In the genomic region with DNA sequence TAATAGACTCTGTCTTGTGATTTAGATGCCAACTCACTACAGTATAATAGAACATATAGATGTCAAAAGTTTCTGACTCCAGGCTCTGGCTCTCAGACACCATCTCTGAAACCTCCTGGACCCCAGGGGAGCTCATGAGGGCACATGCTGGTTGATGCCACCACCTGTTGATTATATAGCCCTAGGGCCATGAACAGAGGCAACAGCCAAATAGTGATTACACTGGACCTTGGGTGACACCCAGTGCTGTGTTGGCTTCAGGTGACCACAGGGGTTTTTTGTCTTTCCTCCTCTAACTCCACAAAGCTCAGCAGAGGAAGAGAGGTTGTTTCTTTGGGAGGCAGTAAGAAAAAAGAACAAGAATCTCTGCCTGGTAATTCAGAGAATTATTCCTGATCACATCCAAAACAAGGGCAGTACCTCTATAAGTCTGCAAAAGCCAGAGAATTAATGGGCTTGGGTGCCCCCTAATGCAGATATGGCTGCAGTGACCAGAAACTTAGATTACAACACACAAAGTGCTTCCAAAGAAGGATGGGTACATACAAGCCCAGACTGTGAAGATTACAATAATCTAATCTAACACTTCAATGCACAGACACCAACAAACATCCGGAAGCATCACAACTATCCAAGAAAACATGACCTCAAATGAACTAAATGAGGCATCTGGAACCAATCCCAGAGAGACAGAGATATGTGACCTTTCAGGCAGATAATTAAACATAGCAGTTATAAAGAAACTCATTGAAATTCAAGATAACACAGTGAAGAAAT, we compare ENCODE assay signal across 21 cellular contexts.
DNase-seq lines count a peak whose midpoint lies in the region; ATAC-seq, FAIRE-seq and TF ChIP-seq lines count a peak whose summit lies in the region.
"Had no signal": no experiment of that assay in that cellular context is flagged by ENCODE, and none has a peak within 500 bp of the region (broad histone marks: within the 10 kb centered on the region; RNA-seq: fewer than 3 reads in every experiment).

No MANE protein-coding gene starts in this region.

- TF ChIP-seq CTCF in DND-41 (IDR thresholded peaks at IDR 0.05; ENCODE audit: borderline replicate concordance, extremely low read depth, low read length, poor library complexity, severe bottlenecking) (peak; percentile 17), chondrocyte (IDR thresholded peaks at IDR 0.05) (peak; percentile 40)

- H3K4me2 ChIP-seq in DND-41 (ENCODE audit: insufficient read depth, low read length) (no peak overlapping the region), mesenchymal stem cell (ENCODE audit: low read length, poor library complexity, severe bottlenecking) (no peak overlapping the region)
- H3K4me2 ChIP-seq: PC-9 had no signal

- FAIRE-seq in HTR-8/SVneo (lab: Jason Lieb, UNC), result no peak
- FAIRE-seq: endothelial cell of umbilical vein had no signal

- no peaks in the 10 kb centered on the region for H3K79me1 ChIP-seq in mesenchymal stem cell (replicated peaks; ENCODE audit: low read length, poor library complexity, severe bottlenecking)

- H3K27ac ChIP-seq in DND-41 (ENCODE audit: low read length) (no peak overlapping the region), mesenchymal stem cell (ENCODE audit: low read length, poor library complexity, severe bottlenecking) (no peak overlapping the region)
- H3K27ac ChIP-seq: PC-9, psoas muscle, tibial nerve had no signal

- no peak overlapping the region for H2BK5ac ChIP-seq in mesenchymal stem cell (ENCODE audit: low read depth, low read length, poor library complexity, severe bottlenecking)

- ATAC-seq in DND-41 (ENCODE audit: insufficient read depth, low read depth), result no peak
- ATAC-seq in activated CD8-positive, alpha-beta memory T cell treated with anti-CD3 and anti-CD28 coated beads, Interleukin-2, amount 10 ng/mL, durations not matched to agents 7 days and 5 days, result no peak
- ATAC-seq: natural killer cell, psoas muscle had no signal

- H3K9me3 Mint-ChIP-seq in chondrocyte (ENCODE audit: low read depth), result no peaks in the 10 kb centered on the region
- peaks cover 6% of the 10 kb centered on the region for H3K9me3 Mint-ChIP-seq in activated CD8-positive, alpha-beta memory T cell treated with anti-CD3 and anti-CD28 coated beads, Interleukin-2, amount 10 ng/mL, durations not matched to agents 7 days and 5 days (ENCODE audit: low read depth)

- H3K4me1 ChIP-seq in DND-41 (ENCODE audit: insufficient read depth, low read length), result no peaks in the 10 kb centered on the region
- no peaks in the 10 kb centered on the region for H3K4me1 ChIP-seq in mesenchymal stem cell (ENCODE audit: control insufficient read depth, insufficient read depth, low read depth, low read length)
- H3K4me1 ChIP-seq: psoas muscle, tibial nerve had no signal

- 56% methylated on average over 1 of the region's 1 CpG for WGBS in mesenchymal stem cell

- H3K9ac ChIP-seq in DND-41 (ENCODE audit: low read depth, low read length) (no peak overlapping the region), mesenchymal stem cell (ENCODE audit: low read length) (peak overlapping the region; percentile 16)

- no peaks in the 10 kb centered on the region for H3K9me3 ChIP-seq in DND-41 (ENCODE audit: insufficient read depth, low read length, severe bottlenecking)
- no peaks in the 10 kb centered on the region for H3K9me3 ChIP-seq in mesenchymal stem cell (ENCODE audit: control insufficient read depth, low read length)
- H3K9me3 ChIP-seq: psoas muscle, tibial nerve had no signal

- H3K4me3 Mint-ChIP-seq in chondrocyte (ENCODE audit: unreplicated experiment), result no peak overlapping the region
- H3K4me3 Mint-ChIP-seq in activated CD8-positive, alpha-beta memory T cell treated with anti-CD3 and anti-CD28 coated beads, Interleukin-2, amount 10 ng/mL, durations not matched to agents 7 days and 5 days, result no peak overlapping the region
- H3K4me3 Mint-ChIP-seq: activated naive CD8-positive, alpha-beta T cell; natural killer cell had no signal

- H3K27me3 ChIP-seq in DND-41 (ENCODE audit: insufficient read depth, low read length, poor library complexity), result no peaks in the 10 kb centered on the region
- no peaks in the 10 kb centered on the region for H3K27me3 ChIP-seq in mesenchymal stem cell (ENCODE audit: control insufficient read depth in 1 of 2, insufficient read depth in 1 of 2, low read length in 2 of 2)
- H3K27me3 ChIP-seq: tibial nerve had no signal

- H3K4me3 ChIP-seq in DND-41 (ENCODE audit: low read depth in 1 of 2, low read length in 2 of 2) (no peak overlapping the region), mesenchymal stem cell (ENCODE audit: insufficient read depth in 1 of 2, low read depth in 1 of 2, low read length in 2 of 2) (no peak overlapping the region)
- H3K4me3 ChIP-seq: PC-9, psoas muscle, tibial nerve had no signal

- H3K27me3 Mint-ChIP-seq in chondrocyte (ENCODE audit: low read depth), result peaks cover 2% of the 10 kb centered on the region
- no peaks in the 10 kb centered on the region for H3K27me3 Mint-ChIP-seq in activated CD8-positive, alpha-beta memory T cell treated with anti-CD3 and anti-CD28 coated beads, Interleukin-2, amount 10 ng/mL, durations not matched to agents 7 days and 5 days
- H3K27me3 Mint-ChIP-seq: activated naive CD8-positive, alpha-beta T cell; CD4-positive, CD25-positive, alpha-beta regulatory T cell had no signal

- no peaks in the 10 kb centered on the region for H3K79me2 ChIP-seq in DND-41 (ENCODE audit: insufficient read depth, low read length)

- H3K23ac ChIP-seq in mesenchymal stem cell (ENCODE audit: low read length in 2 of 2), result no peak overlapping the region

- H3K14ac ChIP-seq in mesenchymal stem cell (ENCODE audit: low read length in 2 of 2), result no peak overlapping the region

- CTCF ChIA-PET in activated CD8-positive, alpha-beta memory T cell treated with anti-CD3 and anti-CD28 coated beads, Interleukin-2, amount 10 ng/mL, durations not matched to agents 7 days and 5 days (lab: Charles Lee), result no interaction called here

- H3K18ac ChIP-seq in mesenchymal stem cell (ENCODE audit: low read depth in 1 of 2, low read length in 2 of 2), result peak overlapping the region in 1 of 2 experiments; percentile 92

- H3K4me1 Mint-ChIP-seq in chondrocyte (ENCODE audit: low read depth), result no peaks in the 10 kb centered on the region
- no peaks in the 10 kb centered on the region for H3K4me1 Mint-ChIP-seq in activated CD8-positive, alpha-beta memory T cell treated with anti-CD3 and anti-CD28 coated beads, Interleukin-2, amount 10 ng/mL, durations not matched to agents 7 days and 5 days
- H3K4me1 Mint-ChIP-seq: CD4-positive, CD25-positive, alpha-beta regulatory T cell; natural killer cell had no signal

- no peak overlapping the region for H2BK15ac ChIP-seq in mesenchymal stem cell (ENCODE audit: low read depth, poor library complexity, severe bottlenecking)

- no peak overlapping the region for H3K27ac Mint-ChIP-seq in chondrocyte (ENCODE audit: unreplicated experiment)
- no peak overlapping the region for H3K27ac Mint-ChIP-seq in activated CD8-positive, alpha-beta memory T cell treated with anti-CD3 and anti-CD28 coated beads, Interleukin-2, amount 10 ng/mL, durations not matched to agents 7 days and 5 days
- H3K27ac Mint-ChIP-seq: activated naive CD8-positive, alpha-beta T cell; CD4-positive, CD25-positive, alpha-beta regulatory T cell; natural killer cell had no signal

- no peak overlapping the region for H4K91ac ChIP-seq in mesenchymal stem cell (ENCODE audit: low read length)

- peak overlapping the region in 1 of 2 experiments; percentile 54 for H2BK12ac ChIP-seq in mesenchymal stem cell (ENCODE audit: low read length in 2 of 2)

- H3K4ac ChIP-seq in mesenchymal stem cell (ENCODE audit: low read depth in 1 of 2, low read length in 2 of 2), result no peak overlapping the region

- H3K36me3 ChIP-seq in DND-41 (ENCODE audit: insufficient read depth, low read length) (no peaks in the 10 kb centered on the region), mesenchymal stem cell (ENCODE audit: control insufficient read depth in 1 of 2, insufficient read depth in 2 of 2, low read depth in 1 of 2, low read length in 2 of 2) (no peaks in the 10 kb centered on the region)
- H3K36me3 ChIP-seq: tibial nerve had no signal

- no peak overlapping the region for H2AFZ ChIP-seq in DND-41 (ENCODE audit: low read depth, low read length)
- no peak overlapping the region for H2AFZ ChIP-seq in mesenchymal stem cell (ENCODE audit: low read depth, low read length)
- H2AFZ ChIP-seq: PC-9 had no signal

- H4K20me1 ChIP-seq in DND-41 (ENCODE audit: insufficient read depth, low read length), result no peaks in the 10 kb centered on the region

- no peak overlapping the region for H4K8ac ChIP-seq in mesenchymal stem cell (ENCODE audit: low read length)

- no peak overlapping the region for H2BK120ac ChIP-seq in mesenchymal stem cell (ENCODE audit: low read depth, low read length)

- H2AK5ac ChIP-seq in mesenchymal stem cell (ENCODE audit: low read length, severe bottlenecking), result no peak overlapping the region

- DNase-seq in DND-41 (no peak), NCI-H146 treated with DMSO at 0.1 percent for 48 hours (lab: John Stamatoyannopoulos, UW; ENCODE audit: unreplicated experiment) (peak; percentile 47), chondrocyte (ENCODE audit: low spot score) (no peak), mesenchymal stem cell (peak; percentile 29), HUDEP-2 (lab: John Stamatoyannopoulos, UW; ENCODE audit: unreplicated experiment in 76 of 76) (no peak), HTR-8/SVneo (ENCODE audit: insufficient read length, low spot score) (no peak)
- DNase-seq in activated CD8-positive, alpha-beta memory T cell treated with anti-CD3 and anti-CD28 coated beads, Interleukin-2, amount 10 ng/mL, durations not matched to agents 7 days and 5 days, result no peak
- DNase-seq in stimulated activated CD4-positive, alpha-beta T cell treated with anti-CD3 and anti-CD28 coated beads, Interleukin-12 subunit alpha, Interleukin-12 subunit beta, amount 100 ng/mL, for 4 hours, result no peak
- DNase-seq: activated CD4-positive, CD25-positive, alpha-beta regulatory T cell treated with anti-CD3 and anti-CD28 coated beads, Interleukin-2, amount 50 U/mL, for 72 hours; CD4-positive, CD25-positive, alpha-beta regulatory T cell; cerebellar nuclear complex; Karpas-422; natural killer cell; NCI-H1436; NCI-H510A treated with DMSO at 0.1 percent for 48 hours; PC-9; psoas muscle; stimulated activated CD4-positive, alpha-beta T cell treated with anti-CD3 and anti-CD28 coated beads, Interleukin-2, amount 100 ng/mL, for 24 hours had no signal

- H3K36me3 Mint-ChIP-seq in chondrocyte (ENCODE audit: low read depth), result no peaks in the 10 kb centered on the region
- no peaks in the 10 kb centered on the region for H3K36me3 Mint-ChIP-seq in activated CD8-positive, alpha-beta memory T cell treated with anti-CD3 and anti-CD28 coated beads, Interleukin-2, amount 10 ng/mL, durations not matched to agents 7 days and 5 days
- H3K36me3 Mint-ChIP-seq: activated naive CD8-positive, alpha-beta T cell; CD4-positive, CD25-positive, alpha-beta regulatory T cell had no signal

Comparison
In these comparisons a context has a peak if more than half of its experiments do, and no peak if none do; other contexts are left out.
1. DNase-seq: peak in NCI-H146 treated with DMSO at 0.1 percent for 48 hours (single experiment) and mesenchymal stem cell (single experiment); none in DND-41 (single experiment), chondrocyte (single experiment), activated CD8-positive, alpha-beta memory T cell treated with anti-CD3 and anti-CD28 coated beads, Interleukin-2, amount 10 ng/mL, durations not matched to agents 7 days and 5 days (single experiment), HUDEP-2 (0 of 76), stimulated activated CD4-positive, alpha-beta T cell treated with anti-CD3 and anti-CD28 coated beads, Interleukin-12 subunit alpha, Interleukin-12 subunit beta, amount 100 ng/mL, for 4 hours (single experiment) and HTR-8/SVneo (single experiment).